ENCODE assay signal across 18 cellular contexts in genomic region chrX:74510401-74510800, GRCh38.
DNase-seq lines count a peak whose midpoint lies in the region; ATAC-seq, FAIRE-seq and TF ChIP-seq lines count a peak whose summit lies in the region.
"Had no signal": no experiment of that assay in that cellular context is flagged by ENCODE, and none has a peak within 500 bp of the region (broad histone marks: within the 10 kb centered on the region; RNA-seq: fewer than 3 reads in every experiment).

No MANE protein-coding gene starts in this region.

- H3K4me1 ChIP-seq in OCI-LY3 (ENCODE audit: low read length) (peaks cover 40% of the 10 kb centered on the region), small intestine (ENCODE audit: control insufficient read depth in 2 of 2, insufficient read depth in 1 of 2, low read depth in 1 of 2, low read length in 1 of 2) (no peaks in the 10 kb centered on the region), sigmoid colon (peaks cover 0 to 3% (median 0%) of the 10 kb centered on the region in 4 donors)
- H3K4me1 ChIP-seq: ascending aorta, BE2C, colonic mucosa had no signal

- TF ChIP-seq EP300 in sigmoid colon (IDR thresholded peaks at IDR 0.05) = no peak

- H3K27me3 ChIP-seq in OCI-LY3 (ENCODE audit: low read depth, low read length) (no peaks in the 10 kb centered on the region), small intestine (ENCODE audit: control insufficient read depth in 2 of 2, insufficient read depth in 2 of 2, low read length in 2 of 2) (no peaks in the 10 kb centered on the region), sigmoid colon (no peaks in the 10 kb centered on the region)
- H3K27me3 ChIP-seq: ascending aorta, BE2C, colonic mucosa, neutrophil had no signal

- H3K9me3 ChIP-seq in OCI-LY3 (ENCODE audit: insufficient read depth, low read length) (no peaks in the 10 kb centered on the region), small intestine (ENCODE audit: control insufficient read depth, low read depth) (no peaks in the 10 kb centered on the region), sigmoid colon (no peaks in the 10 kb centered on the region)
- H3K9me3 ChIP-seq: ascending aorta, BE2C, colonic mucosa, neutrophil had no signal

- no peaks in the 10 kb centered on the region for H4K20me1 ChIP-seq in OCI-LY3 (ENCODE audit: insufficient read depth, low read length)

- no peaks in the 10 kb centered on the region for H3K79me2 ChIP-seq in OCI-LY3 (ENCODE audit: low read length)

- no peaks in the 10 kb centered on the region for H3K36me3 ChIP-seq in OCI-LY3 (replicated peaks; ENCODE audit: low read depth, low read length)
- H3K36me3 ChIP-seq in small intestine (ENCODE audit: control insufficient read depth in 2 of 2, insufficient read depth in 2 of 2, low read length in 2 of 2) = no peaks in the 10 kb centered on the region
- H3K36me3 ChIP-seq in sigmoid colon = no peaks in the 10 kb centered on the region
- H3K36me3 ChIP-seq: ascending aorta, BE2C, colonic mucosa, neutrophil had no signal

- TF ChIP-seq POLR2A in sigmoid colon (IDR thresholded peaks at IDR 0.05) = no peak

- DNase-seq in small intestine (no peak), sigmoid colon (no peak), D721Med (ENCODE audit: insufficient read length, low spot score) (no peak), epidermal melanocyte (ENCODE audit: insufficient read length, low spot score) (no peak)
- DNase-seq: activated CD4-positive, alpha-beta T cell treated with anti-CD3 and anti-CD28 coated beads, Interleukin-2, amount 10 ng/mL, durations not matched to agents 24 days and 14 days; BE2C; colonic mucosa; islet precursor cell; NCI-H2081 treated with DMSO at 0.1 percent for 48 hours; SHP77; stimulated activated CD4-positive, alpha-beta T cell treated with anti-CD3 and anti-CD28 coated beads, Interleukin-4, amount 100 ng/mL, for 24 hours; trophoblast cell had no signal

- FAIRE-seq in small intestine (lab: Jason Lieb, UNC) = no peak
- no peak for FAIRE-seq in D721Med (lab: Jason Lieb, UNC)

- no peak overlapping the region; the same call in 1 of the 2 replicates for H3K9ac ChIP-seq in OCI-LY3 (ENCODE audit: low read length)

- TF ChIP-seq CTCF in OCI-LY3 (IDR thresholded peaks at IDR 0.05; ENCODE audit: low read depth, low read length) (no peak), sigmoid colon (IDR thresholded peaks at IDR 0.05) (no peak), D721Med (IDR thresholded peaks at IDR 0.05; ENCODE audit: insufficient read depth, missing control alignments) (no peak)

- peak overlapping the region; percentile 40 for H3K4me2 ChIP-seq in OCI-LY3 (ENCODE audit: low read length)

- no peak overlapping the region for H3K4me3 ChIP-seq in OCI-LY3 (ENCODE audit: low read length)
- no peak overlapping the region for H3K4me3 ChIP-seq in small intestine (ENCODE audit: low read depth in 1 of 2, low read length in 2 of 2)
- no peak overlapping the region for H3K4me3 ChIP-seq in sigmoid colon
- H3K4me3 ChIP-seq: ascending aorta, colonic mucosa had no signal

- peak overlapping the region; percentile 64; the same call in 1 of the 2 replicates for H2AFZ ChIP-seq in OCI-LY3 (ENCODE audit: low read depth, low read length)

- intact Hi-C loops in sigmoid colon (cut with DNase I) = no loop called here

- peak; percentile 57 for ATAC-seq in GM18870 (IDR thresholded peaks at IDR 0.05; ENCODE audit: unreplicated experiment)
- peak; percentile 53 for ATAC-seq in GM21576 (IDR thresholded peaks at IDR 0.05; ENCODE audit: unreplicated experiment)
- ATAC-seq in HG03045 (IDR thresholded peaks at IDR 0.05; ENCODE audit: unreplicated experiment) = peak; percentile 48

- peak overlapping the region; percentile 53 for H3K27ac ChIP-seq in OCI-LY3 (ENCODE audit: low read length)
- no peak overlapping the region for H3K27ac ChIP-seq in small intestine (ENCODE audit: low read depth in 1 of 2, low read length in 1 of 2)
- no peak overlapping the region for H3K27ac ChIP-seq in sigmoid colon
- H3K27ac ChIP-seq: ascending aorta, colonic mucosa, neutrophil had no signal
